ENCODE assay signal across 22 cellular contexts in the genomic region with DNA sequence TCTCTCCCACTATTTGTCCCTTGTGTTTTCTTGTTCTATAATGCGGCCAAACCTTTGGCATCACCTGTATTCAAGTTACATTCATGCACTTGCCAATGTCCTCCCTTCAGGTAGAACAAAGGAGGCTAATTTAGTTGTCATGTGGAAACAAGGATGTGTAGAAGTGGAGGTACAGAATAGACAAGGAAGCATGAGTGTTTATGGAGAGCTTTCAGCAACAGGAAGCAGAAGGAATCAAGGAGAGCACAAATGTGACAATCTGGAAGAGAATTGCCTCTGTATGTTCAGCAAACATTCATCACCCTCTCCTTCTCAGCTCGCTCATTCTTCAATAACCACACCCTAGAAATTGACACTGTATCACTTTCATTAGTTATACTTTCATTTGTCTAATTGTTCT.
"Had no signal": no experiment of that assay in that cellular context is flagged by ENCODE, and none has a peak within 500 bp of the region (broad histone marks: within the 10 kb centered on the region; RNA-seq: fewer than 3 reads in every experiment).

No MANE protein-coding gene starts in this region.

- H3K4me1 ChIP-seq: breast epithelium, colonic mucosa, esophagus squamous epithelium, gastrocnemius medialis, stomach, suprapubic skin, tibial nerve had no signal

- H3K36me3 ChIP-seq: breast epithelium, colonic mucosa, esophagus squamous epithelium, gastrocnemius medialis, stomach, suprapubic skin, tibial nerve had no signal

- H3K9me3 ChIP-seq: breast epithelium, colonic mucosa, esophagus squamous epithelium, gastrocnemius medialis, stomach, suprapubic skin, tibial nerve had no signal

- H3K27me3 ChIP-seq: breast epithelium, colonic mucosa, dorsolateral prefrontal cortex, esophagus squamous epithelium, gastrocnemius medialis, stomach, suprapubic skin, tibial nerve had no signal

- H3K27ac ChIP-seq: breast epithelium, colonic mucosa, dorsolateral prefrontal cortex, esophagus squamous epithelium, gastrocnemius medialis, stomach, suprapubic skin, tibial nerve had no signal

- DNase-seq: activated B cell treated with CpG ODN at 0.5 μM for 24 hours; activated CD4-positive, alpha-beta T cell treated with anti-CD3 and anti-CD28 coated beads for 36 hours; activated CD4-positive, alpha-beta T cell treated with anti-CD3 and anti-CD28 coated beads, Interleukin-2, amount 50 U/mL, for 4 hours; activated CD8-positive, alpha-beta memory T cell treated with anti-CD3 and anti-CD28 coated beads, Interleukin-2, amount 50 U/mL, for 48 hours; activated naive CD4-positive, alpha-beta T cell; activated naive CD8-positive, alpha-beta T cell treated with anti-CD3 and anti-CD28 coated beads for 36 hours; activated T-cell treated with anti-CD3 and anti-CD28 coated beads, Interleukin-2, amount 50 U/mL, for 4 hours; amniotic stem cell; colonic mucosa; dorsolateral prefrontal cortex; esophagus squamous epithelium; gastrocnemius medialis; hippocampal formation; occipital lobe; posterior cingulate gyrus; small intestine; stomach had no signal

- ATAC-seq: activated CD4-positive, alpha-beta T cell treated with anti-CD3 and anti-CD28 coated beads for 36 hours; activated T-cell treated with anti-CD3 and anti-CD28 coated beads, Interleukin-2, amount 50 U/mL, for 4 hours; gastrocnemius medialis; sciatic nerve; stimulated activated memory B cell treated with anti-CD40 and anti-IgM and Interleukin-4, amounts not matched to agents 10 μg/mL and 1 μg/mL and 100 μg/mL, for 72 hours had no signal

- H3K4me3 ChIP-seq: breast epithelium, colonic mucosa, dorsolateral prefrontal cortex, esophagus squamous epithelium, gastrocnemius medialis, stomach, suprapubic skin, tibial nerve had no signal
